Comparison of ENCODE assay signal across 20 cellular contexts in the genomic region with DNA sequence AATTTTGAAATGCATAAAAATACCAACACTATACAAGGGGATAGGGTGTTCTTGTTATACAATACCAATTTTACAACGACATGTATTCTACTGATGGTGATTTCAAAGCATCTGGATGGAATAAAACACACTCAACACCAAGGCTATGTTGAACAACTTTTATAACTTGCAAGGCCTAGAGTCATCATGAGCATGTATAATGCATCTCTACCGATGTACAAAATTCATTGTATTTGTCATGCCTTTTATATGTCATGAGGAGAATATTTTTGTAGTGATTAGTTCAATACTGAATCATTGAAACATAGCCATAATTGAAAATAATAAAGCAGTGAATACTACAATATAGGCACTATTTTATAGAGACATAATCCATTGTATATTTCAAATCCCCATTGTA.
DNase-seq lines count a peak whose midpoint lies in the region; ATAC-seq and TF ChIP-seq lines count a peak whose summit lies in the region.
"Had no signal": no experiment of that assay in that cellular context is flagged by ENCODE, and none has a peak within 500 bp of the region (broad histone marks: within the 10 kb centered on the region; RNA-seq: fewer than 3 reads in every experiment).

No MANE protein-coding gene starts in this region.

- H3K9me2 ChIP-seq in SU-DHL-6 (replicated peaks; ENCODE audit: insufficient read depth, low read length) = no peaks in the 10 kb centered on the region
- H3K9me2 ChIP-seq: SK-N-SH had no signal

- H3K14ac ChIP-seq in neuronal stem cell (ENCODE audit: low read length) = no peak overlapping the region

- no peaks in the 10 kb centered on the region for H3K79me2 ChIP-seq in SU-DHL-6 (ENCODE audit: insufficient read depth, low read length)

- H3K4ac ChIP-seq in neuronal stem cell (ENCODE audit: low read length) = no peak overlapping the region

- H3K27ac ChIP-seq in SU-DHL-6 (ENCODE audit: low read depth, low read length) (no peak overlapping the region), neuronal stem cell (replicated peaks; ENCODE audit: low read length) (no peak overlapping the region)
- H3K27ac ChIP-seq: C4-2B, KMS-11 had no signal

- TF ChIP-seq CTCF in SU-DHL-6 (IDR thresholded peaks at IDR 0.05; ENCODE audit: insufficient read depth, low read length, poor library complexity, severe bottlenecking) (no peak), GM20000 (IDR thresholded peaks at IDR 0.05; ENCODE audit: extremely low read depth, missing control alignments) (no peak)

- no peak overlapping the region for H3K23ac ChIP-seq in neuronal stem cell (ENCODE audit: low read depth, low read length, poor library complexity)

- H3K27me3 ChIP-seq in SU-DHL-6 (ENCODE audit: low read length) (no peaks in the 10 kb centered on the region), neuronal stem cell (ENCODE audit: control insufficient read depth in 3 of 3, insufficient read depth in 3 of 3, low read depth in 1 of 3, low read length in 3 of 3) (no peaks in the 10 kb centered on the region)

- H3F3A ChIP-seq in SU-DHL-6 (ENCODE audit: insufficient read depth) = no peaks in the 10 kb centered on the region

- H3K36me3 ChIP-seq in SU-DHL-6 (ENCODE audit: low read length) (no peaks in the 10 kb centered on the region), neuronal stem cell (replicated peaks in 1 of 2; ENCODE audit: control insufficient read depth in 2 of 2, insufficient read depth in 2 of 2, low read length in 2 of 2) (no peaks in the 10 kb centered on the region)

- H4K8ac ChIP-seq in neuronal stem cell (ENCODE audit: low read depth, low read length) = no peak overlapping the region

- H2BK15ac ChIP-seq in neuronal stem cell (ENCODE audit: low read length) = no peak overlapping the region

- no peaks in the 10 kb centered on the region for H4K20me1 ChIP-seq in SU-DHL-6 (ENCODE audit: low read depth, low read length)

- no peak overlapping the region for H2BK120ac ChIP-seq in neuronal stem cell (ENCODE audit: low read depth, low read length)

- no peaks in the 10 kb centered on the region for H3K79me1 ChIP-seq in neuronal stem cell (ENCODE audit: low read depth, low read length)

- H3K4me2 ChIP-seq in SU-DHL-6 (ENCODE audit: low read depth, low read length, poor library complexity, severe bottlenecking) = no peak overlapping the region
- no peak overlapping the region for H3K4me2 ChIP-seq in neuronal stem cell (ENCODE audit: insufficient read depth, low read length, poor library complexity, severe bottlenecking)
- H3K4me2 ChIP-seq: GM23338, KMS-11, SK-N-SH had no signal

- H3K9me3 ChIP-seq in SU-DHL-6 (ENCODE audit: insufficient read depth, low read length) (peaks cover under 1% of the 10 kb centered on the region; the same call in 1 of the 2 replicates), neuronal stem cell (replicated peaks in 1 of 2; ENCODE audit: control insufficient read depth in 2 of 2, insufficient read depth in 1 of 2, low read depth in 1 of 2, low read length in 2 of 2) (peaks cover 0 to 2% of the 10 kb centered on the region in 2 donors)
- H3K9me3 ChIP-seq: Caco-2, SK-N-SH had no signal

- H3K9ac ChIP-seq in SU-DHL-6 (ENCODE audit: low read length) (no peak overlapping the region), neuronal stem cell (ENCODE audit: low read depth, low read length, poor library complexity) (no peak overlapping the region)
- H3K9ac ChIP-seq: KMS-11, SK-N-SH had no signal

- peak; percentile 75 for DNase-seq in HCEC 1CT
- peak; percentile 11 for DNase-seq in fibroblast of peridontal ligament (ENCODE audit: extremely low read depth)
- no peak for DNase-seq in GM20000 (ENCODE audit: low spot score)
- DNase-seq in neuronal stem cell (ENCODE audit: low spot score) = no peak
- no peak for DNase-seq in effector CD8-positive, alpha-beta T cell (lab: John Stamatoyannopoulos, UW)
- DNase-seq: Caco-2; CD8-positive, alpha-beta T cell; DND-41; H9; NCI-H1048; NCI-H1417; NCI-H2171; NCI-H510A; SK-N-SH; T-cell had no signal

- H3K4me1 ChIP-seq in neuronal stem cell (ENCODE audit: control insufficient read depth in 2 of 2, insufficient read depth in 1 of 2, low read depth in 1 of 2, low read length in 2 of 2) = peaks cover 0 to 5% of the 10 kb centered on the region in 2 donors
- H3K4me1 ChIP-seq: Caco-2 had no signal

- H2BK12ac ChIP-seq in neuronal stem cell (ENCODE audit: low read length) = no peak overlapping the region

- ATAC-seq in HG02678 (IDR thresholded peaks at IDR 0.05; ENCODE audit: unreplicated experiment) = no peak
- ATAC-seq: CD8-positive, alpha-beta T cell; GM23338; T-cell had no signal

- no peak overlapping the region for H3K18ac ChIP-seq in neuronal stem cell (ENCODE audit: low read length)

- H2BK5ac ChIP-seq in neuronal stem cell (ENCODE audit: low read length) = no peak overlapping the region

- WGBS in neuronal stem cell (ENCODE audit: extremely low coverage in 2 of 2, insufficient read length in 2 of 2, insufficient replicate concordance in 1 of 2), 2 donors = no CpG with 5 or more reads among the region's 2 CpGs

- H4K91ac ChIP-seq in neuronal stem cell (ENCODE audit: low read depth, low read length, poor library complexity) = no peak overlapping the region

- no peak overlapping the region for H3K4me3 ChIP-seq in SU-DHL-6 (ENCODE audit: insufficient read depth, low read length, poor library complexity, severe bottlenecking)
- H3K4me3 ChIP-seq in neuronal stem cell (ENCODE audit: low read length in 2 of 2) = no peak overlapping the region
- H3K4me3 ChIP-seq: GM23338 had no signal

- H2AFZ ChIP-seq in SU-DHL-6 (ENCODE audit: low read depth, low read length, severe bottlenecking) (peak overlapping the region; percentile 64), neuronal stem cell (ENCODE audit: low read length) (no peak overlapping the region)
- H2AFZ ChIP-seq: GM23338 had no signal

- no peak overlapping the region for H2AK5ac ChIP-seq in neuronal stem cell (ENCODE audit: low read depth, low read length)

Comparison
In these comparisons a context has a peak if more than half of its experiments do, and no peak if none do; other contexts are left out.
1. DNase-seq: peak in HCEC 1CT (single experiment) and fibroblast of peridontal ligament (single experiment); none in GM20000 (single experiment), neuronal stem cell (single experiment) and effector CD8-positive, alpha-beta T cell (single experiment).